8 cellular contexts compared by ENCODE assay signal in the genomic region with DNA sequence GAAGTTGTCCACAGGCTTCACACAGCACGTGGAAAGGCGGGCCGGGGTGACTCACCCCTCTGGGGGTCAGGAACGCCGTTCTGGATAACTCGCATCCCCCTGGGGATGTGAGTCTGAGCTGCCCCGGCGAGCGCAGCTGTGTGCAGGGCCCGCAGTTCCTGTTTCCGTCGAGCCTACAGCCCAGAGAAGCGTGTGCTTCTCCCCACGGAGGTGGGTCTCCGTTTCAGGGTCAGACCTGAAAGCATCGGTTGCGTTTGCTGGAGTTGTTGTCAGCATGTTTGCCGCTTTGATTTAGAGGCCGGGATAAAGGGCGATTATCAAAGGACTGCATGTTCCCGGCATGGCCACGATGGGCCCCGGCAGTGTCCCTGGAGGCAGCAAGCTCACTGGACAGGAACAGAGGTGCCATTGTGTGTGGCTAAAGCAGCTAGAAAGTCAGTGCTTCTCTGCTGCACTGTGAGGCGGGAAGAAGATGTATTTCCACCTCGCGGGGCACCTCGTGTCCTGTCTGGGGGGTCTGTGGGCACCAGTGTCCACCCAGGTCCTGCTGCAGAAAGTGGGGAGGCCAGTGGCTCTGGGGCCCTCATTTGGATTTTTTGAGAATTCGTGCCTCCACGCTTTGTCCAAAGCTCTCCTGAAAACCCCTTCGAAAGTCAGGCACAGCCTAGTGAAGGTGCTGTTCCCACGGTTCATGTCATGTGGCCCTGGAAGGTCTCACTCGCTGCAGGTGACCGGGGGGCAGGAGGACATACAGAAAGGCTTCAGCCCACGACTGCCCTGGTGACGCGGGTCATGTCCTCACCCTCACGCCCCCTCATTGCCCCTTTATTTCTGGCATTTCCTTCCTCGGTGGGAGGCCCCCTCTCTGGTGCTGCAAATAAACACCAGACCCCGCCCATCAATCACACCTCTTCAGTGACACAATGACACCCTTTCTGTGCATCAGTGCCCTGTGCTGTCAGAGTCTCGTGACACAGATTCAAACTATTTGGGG. TPM values are rescaled to one million over a fixed set of nuclear protein-coding genes. Genes with fewer than 3 reads are reported as not detected.
DNase-seq lines count a peak whose midpoint lies in the region; ATAC-seq and TF ChIP-seq lines count a peak whose summit lies in the region.

No MANE protein-coding gene starts in this region.

- DNase-seq in SK-N-DZ (ENCODE audit: low spot score) = peak; percentile 51
- peak; percentile 53 to 61 for DNase-seq in hippocampal formation (lab: John Stamatoyannopoulos, UW)
- DNase-seq in transverse colon = peak; percentile 28
- DNase-seq in stimulated activated CD4-positive, alpha-beta T cell treated with anti-CD3 and anti-CD28 coated beads, Interleukin-4, amount 100 ng/mL, for 4 hours = no peak
- no peak for DNase-seq in NCI-H2081 treated with DMSO at 0.1 percent for 48 hours (lab: John Stamatoyannopoulos, UW)
- DNase-seq in NCI-H2029 treated with DMSO at 0.1 percent for 48 hours (lab: John Stamatoyannopoulos, UW) = no peak

- H3K27me3 ChIP-seq in transverse colon = no peaks in the 10 kb centered on the region

- H3K4me1 ChIP-seq in transverse colon = peaks cover 0 to 6% (median 0%) of the 10 kb centered on the region in 4 donors

- H3K36me3 ChIP-seq in transverse colon = no peaks in the 10 kb centered on the region

- in situ Hi-C loops in transverse colon (cut with MboI; ENCODE audit: low pct_ligation_motif_present in 1 of 4, low pct_unique_long_range_greater_than_20kb in 1 of 4, low sequenced_read_pairs in 3 of 4) = no loop called here

- intact Hi-C loops in transverse colon (cut with DNase I; ENCODE audit: low total_unique reads) = no loop called here

- no peak for TF ChIP-seq EP300 in transverse colon (IDR thresholded peaks at IDR 0.05; ENCODE audit: low read depth)

- H3K4me3 ChIP-seq in transverse colon = no peak overlapping the region

- 68% methylated on average over 40 of the region's 40 CpGs; no CpG with 5 or more reads in 1 of the 2 donors for WGBS in transverse colon (ENCODE audit: low coverage in 1 of 2), 2 donors

- no peak for TF ChIP-seq CTCF in transverse colon (IDR thresholded peaks at IDR 0.05)

- TF ChIP-seq POLR2A in transverse colon (IDR thresholded peaks at IDR 0.05) = no peak

- no peaks in the 10 kb centered on the region for H3K9me3 ChIP-seq in transverse colon

- ATAC-seq in GM18907 (IDR thresholded peaks at IDR 0.05; ENCODE audit: unreplicated experiment) = peak; percentile 87
- peak; percentile 58 for ATAC-seq in HG02870 (IDR thresholded peaks at IDR 0.05; ENCODE audit: unreplicated experiment)

- peak overlapping the region in 3 of 4 donors; percentile 12 to 29 (median 22) for H3K27ac ChIP-seq in transverse colon

RNA-seq across cellular contexts. Expression of a gene that starts 27.4 kb away (rescaled TPM):
- polyA plus RNA-seq in SK-N-DZ (2014; cell fraction: cytosol; rRNA removed) = 439 and 502 TPM in 2 replicates
- polyA plus RNA-seq in SK-N-DZ (2014; cell fraction: nucleus; rRNA removed) = 162 and 206 TPM in 2 replicates
- 100 to 1,000 TPM; 122 to 270 (median 203) TPM for total RNA-seq in transverse colon

RNA-seq across cellular contexts. Expression of a gene that starts 49.1 kb away (rescaled TPM):
- polyA plus RNA-seq in SK-N-DZ (2014; cell fraction: cytosol; rRNA removed) = 16.8 and 24.1 TPM in 2 replicates
- 28.1 and 32.7 TPM in 2 replicates for polyA plus RNA-seq in SK-N-DZ (2014; cell fraction: nucleus; rRNA removed)
- total RNA-seq in transverse colon = 10 to 100 TPM in 3 of 4 donors, 1 to 10 TPM in 1; 8.5 to 21.7 (median 17.8) TPM

RNA-seq across cellular contexts. Expression of a gene that starts 49.4 kb away (rescaled TPM):
- polyA plus RNA-seq in SK-N-DZ (2014; cell fraction: cytosol; rRNA removed) = 89.4 and 98.7 TPM in 2 replicates
- polyA plus RNA-seq in SK-N-DZ (2014; cell fraction: nucleus; rRNA removed) = 172 and 179 TPM in 2 replicates
- 100 to 1,000 TPM; 101 to 143 (median 120) TPM for total RNA-seq in transverse colon

Comparison
In these comparisons a context has a peak if more than half of its experiments do, and no peak if none do; other contexts are left out.
1. DNase-seq: peak in SK-N-DZ (single experiment), hippocampal formation (2 of 2) and transverse colon (single experiment); none in stimulated activated CD4-positive, alpha-beta T cell treated with anti-CD3 and anti-CD28 coated beads, Interleukin-4, amount 100 ng/mL, for 4 hours (0 of 2), NCI-H2081 treated with DMSO at 0.1 percent for 48 hours (single experiment) and NCI-H2029 treated with DMSO at 0.1 percent for 48 hours (single experiment).